ENCODE assay signal across 8 cellular contexts in the genomic region with DNA sequence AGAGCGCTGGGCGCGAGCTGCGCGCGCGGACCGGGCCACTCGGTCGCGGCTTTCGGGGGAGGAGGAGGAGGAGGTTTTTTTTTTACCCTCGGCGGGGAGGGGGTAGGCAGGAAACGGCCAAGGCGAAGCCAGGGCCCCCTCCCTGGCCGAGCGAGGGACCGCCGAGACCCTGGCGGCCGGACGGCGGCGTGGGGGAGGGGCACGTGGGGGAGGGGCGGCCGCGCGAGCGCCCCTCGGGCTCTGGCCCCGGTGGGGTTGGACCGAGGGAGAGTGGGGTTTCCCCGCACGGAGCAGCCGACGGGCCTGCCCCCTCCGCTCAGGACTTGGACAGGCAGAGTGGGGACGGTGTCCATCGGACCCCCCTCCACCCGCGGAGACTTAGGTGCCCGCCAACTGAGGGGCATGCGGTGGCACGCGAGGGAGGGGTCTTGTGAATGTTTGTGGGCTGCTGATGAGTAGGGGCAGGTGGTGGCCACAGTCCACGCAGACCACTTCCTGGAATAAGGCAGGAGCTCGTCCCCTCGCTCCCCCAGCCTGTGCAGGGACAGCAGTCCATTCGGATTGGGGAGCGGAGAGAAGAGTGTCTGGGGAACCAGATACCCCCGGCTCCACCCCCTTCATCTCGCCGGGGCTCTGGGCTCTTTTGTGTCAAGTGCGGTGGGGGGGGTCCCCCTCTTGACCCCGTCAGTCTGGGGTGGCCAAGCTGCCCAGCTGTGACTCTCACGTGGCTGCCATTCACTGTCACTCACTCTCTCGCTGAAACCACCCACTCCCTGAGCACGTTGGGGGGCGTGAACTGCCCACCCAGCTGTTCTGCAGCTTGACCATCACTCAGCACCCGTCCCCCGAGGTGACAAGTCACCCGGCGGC. TPM values are rescaled to one million over a fixed set of nuclear protein-coding genes. Genes with fewer than 3 reads are reported as not detected.
DNase-seq lines count a peak whose midpoint lies in the region; ATAC-seq, FAIRE-seq and TF ChIP-seq lines count a peak whose summit lies in the region.

No MANE protein-coding gene starts in this region.

- POLR2A ChIA-PET in HEK293T (lab: Yijun Ruan, JAX), result interaction anchor here (0.9 to 1.7 kb wide), 6 partner anchors 13 to 199 kb away, joined by 3 to 8 read pairs (median 6); a partner anchor contains a TSS

- H3K9me3 ChIP-seq in pancreas, result no peaks in the 10 kb centered on the region

- no peak overlapping the region for H3K27ac Mint-ChIP-seq in activated T-helper 17 cell treated with anti-CD3 and anti-CD28 coated beads, Interleukin-2, amount 50 U/mL, for 72 hours

- peaks cover 11% of the 10 kb centered on the region for H3K36me3 Mint-ChIP-seq in activated T-helper 17 cell treated with anti-CD3 and anti-CD28 coated beads, Interleukin-2, amount 50 U/mL, for 72 hours (ENCODE audit: low read depth)

- peaks cover 25 to 38% (median 26%) of the 10 kb centered on the region in 3 donors for H3K4me1 ChIP-seq in pancreas

- intact Hi-C loops in pancreas (cut with DNase I), result no loop called here

- TF ChIP-seq CTCF in pancreas (IDR thresholded peaks at IDR 0.05), result no peak

- FAIRE-seq in pancreas (lab: Jason Lieb, UNC), result no peak

- CTCF ChIA-PET in HEK293T (lab: Yijun Ruan, JAX), result interaction anchor here (0.8 kb wide), 1 partner anchor 13 kb away, joined by 3 read pairs; no protein-coding TSS in a partner anchor

- H3K36me3 ChIP-seq in pancreas, result peaks cover 0 to under 1% (median 0%) of the 10 kb centered on the region in 3 donors

- no peaks in the 10 kb centered on the region for H3K27me3 Mint-ChIP-seq in activated T-helper 17 cell treated with anti-CD3 and anti-CD28 coated beads, Interleukin-2, amount 50 U/mL, for 72 hours

- WGBS in pancreas, 2 donors, result 0 to 1% methylated on average over 35 to 65 of the region's 65 CpGs

- peak overlapping the region; percentile 80 to 97 (median 88) for H3K27ac ChIP-seq in pancreas

- peak overlapping the region; percentile 77 to 84 (median 82) for H3K4me3 ChIP-seq in pancreas

- no peaks in the 10 kb centered on the region for H3K9me3 Mint-ChIP-seq in activated T-helper 17 cell treated with anti-CD3 and anti-CD28 coated beads, Interleukin-2, amount 50 U/mL, for 72 hours

- H3K4me3 Mint-ChIP-seq in activated T-helper 17 cell treated with anti-CD3 and anti-CD28 coated beads, Interleukin-2, amount 50 U/mL, for 72 hours, result no peak overlapping the region

- DNase-seq in COLO668 (lab: John Stamatoyannopoulos, UW; ENCODE audit: unreplicated experiment) (peak; percentile 63), HEK293T (ENCODE audit: extremely low spot score) (peak; percentile 77), OCI-M1 (lab: John Stamatoyannopoulos, UW) (peak; percentile 87), globus pallidus (ENCODE audit: low spot score) (peak; percentile 20), pancreas (peak; percentile 49 to 84 (median 70)), GOT3 (lab: John Stamatoyannopoulos, UW) (no peak)
- no peak for DNase-seq in stimulated activated naive CD4-positive, alpha-beta T cell treated with Interleukin-2 at 50 U/mL for 16 hours (lab: John Stamatoyannopoulos, UW)

- peak; percentile 10 for ATAC-seq in activated T-helper 17 cell treated with anti-CD3 and anti-CD28 coated beads, Interleukin-2, amount 50 U/mL, for 72 hours (replicated peaks)
- peak in 3 of 4 donors; percentile 4 to 16 (median 9) for ATAC-seq in pancreas

- peaks cover 9% of the 10 kb centered on the region for H3K4me1 Mint-ChIP-seq in activated T-helper 17 cell treated with anti-CD3 and anti-CD28 coated beads, Interleukin-2, amount 50 U/mL, for 72 hours

- no peaks in the 10 kb centered on the region for H3K27me3 ChIP-seq in pancreas

TF ChIP-seq in HEK293T, 16 proteins besides CTCF, POLR2A, EP300 and RAD21:
- TF ChIP-seq FOXM1 (IDR thresholded peaks at IDR 0.05; ENCODE audit: borderline replicate concordance) (0 out of 2 replicates have a peak, but pooled peaks have one; percentile 13), SP1 (IDR thresholded peaks at IDR 0.05) (no peak), ARNT (IDR thresholded peaks at IDR 0.05) (no peak), ZNF384 (IDR thresholded peaks at IDR 0.05) (peak; percentile 93), TARDBP (IDR thresholded peaks at IDR 0.05) (peak; percentile 59; the same call in 1 of the 2 replicates), CTBP1 (IDR thresholded peaks at IDR 0.05; ENCODE audit: borderline replicate concordance) (no peak), ELF4 (IDR thresholded peaks at IDR 0.05) (no peak)
- TF ChIP-seq, protein P1, sequence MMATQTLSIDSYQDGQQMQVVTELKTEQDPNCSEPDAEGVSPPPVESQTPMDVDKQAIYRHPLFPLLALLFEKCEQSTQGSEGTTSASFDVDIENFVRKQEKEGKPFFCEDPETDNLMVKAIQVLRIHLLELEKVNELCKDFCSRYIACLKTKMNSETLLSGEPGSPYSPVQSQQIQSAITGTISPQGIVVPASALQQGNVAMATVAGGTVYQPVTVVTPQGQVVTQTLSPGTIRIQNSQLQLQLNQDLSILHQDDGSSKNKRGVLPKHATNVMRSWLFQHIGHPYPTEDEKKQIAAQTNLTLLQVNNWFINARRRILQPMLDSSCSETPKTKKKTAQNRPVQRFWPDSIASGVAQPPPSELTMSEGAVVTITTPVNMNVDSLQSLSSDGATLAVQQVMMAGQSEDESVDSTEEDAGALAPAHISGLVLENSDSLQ (IDR thresholded peaks at IDR 0.05), result peak; percentile 92

RNA-seq across cellular contexts. Expression of a gene that starts 3.0 kb away (rescaled TPM):
- total RNA-seq in activated T-helper 17 cell treated with anti-CD3 and anti-CD28 coated beads, Interleukin-2, amount 50 U/mL, for 72 hours, result 100 to 1,000 TPM; 154 to 217 TPM
- 100 to 1,000 TPM in 1 of 6 donors, 10 to 100 TPM in 5; 35.9 to 101 (median 43.1) TPM for total RNA-seq in pancreas
- 100 to 1,000 TPM; 117 to 143 TPM for polyA plus RNA-seq in pancreas

RNA-seq across cellular contexts. Expression of a gene that starts 27.8 kb away (rescaled TPM):
- 10 to 100 TPM; 14.8 to 19.4 TPM for total RNA-seq in activated T-helper 17 cell treated with anti-CD3 and anti-CD28 coated beads, Interleukin-2, amount 50 U/mL, for 72 hours
- 10 to 100 TPM in 1 of 6 donors, 1 to 10 TPM in 5; 5.0 to 10.5 (median 8.4) TPM for total RNA-seq in pancreas
- polyA plus RNA-seq in pancreas, result 1 to 10 TPM; 4.9 to 8.5 TPM

RNA-seq across cellular contexts. Expression of a gene that starts 28.2 kb away (rescaled TPM):
- 100 to 1,000 TPM in 1 of 2 donors, 10 to 100 TPM in 1; 61.3 to 111 TPM for total RNA-seq in activated T-helper 17 cell treated with anti-CD3 and anti-CD28 coated beads, Interleukin-2, amount 50 U/mL, for 72 hours
- total RNA-seq in pancreas, result 10 to 100 TPM; 20.1 to 29.6 (median 26.6) TPM
- 10 to 100 TPM; 75.7 to 87.2 TPM for polyA plus RNA-seq in pancreas

RNA-seq across cellular contexts. Expression of a gene that starts 30.5 kb away (rescaled TPM):
- 10 to 100 TPM in 1 of 2 donors, 1 to 10 TPM in 1; 2.4 to 11.7 TPM for total RNA-seq in activated T-helper 17 cell treated with anti-CD3 and anti-CD28 coated beads, Interleukin-2, amount 50 U/mL, for 72 hours
- 1 to 10 TPM; 1.2 to 2.8 (median 2.0) TPM for total RNA-seq in pancreas
- polyA plus RNA-seq in pancreas, result 1 to 10 TPM; 1.6 to 3.0 TPM

RNA-seq across cellular contexts. Expression of a gene that starts 30.7 kb away (rescaled TPM):
- 1 to 10 TPM; 1.6 to 3.2 TPM for total RNA-seq in activated T-helper 17 cell treated with anti-CD3 and anti-CD28 coated beads, Interleukin-2, amount 50 U/mL, for 72 hours
- 1 to 10 TPM; 2.1 to 4.2 (median 2.4) TPM for total RNA-seq in pancreas
- 10 to 100 TPM; 21.6 to 28.5 TPM for polyA plus RNA-seq in pancreas

Comparison
In these comparisons a context has a peak if more than half of its experiments do, and no peak if none do; other contexts are left out.
1. DNase-seq: peak in COLO668 (single experiment), HEK293T (single experiment), OCI-M1 (single experiment), globus pallidus (single experiment) and pancreas (6 of 6); none in GOT3 (single experiment) and stimulated activated naive CD4-positive, alpha-beta T cell treated with Interleukin-2 at 50 U/mL for 16 hours (single experiment).